In genomic region chr11:76768091-76769047, GRCh38 we compare ENCODE assay signal across 8 cellular contexts. TPM values are rescaled to one million over a fixed set of nuclear protein-coding genes. Genes with fewer than 3 reads are reported as not detected.
A peak's percentile ranks its signal among the peaks of the same experiment; 100 is the strongest.
DNase-seq lines count a peak whose midpoint lies in the region; ATAC-seq and TF ChIP-seq lines count a peak whose summit lies in the region.

No MANE protein-coding gene starts in this region.

- no peaks in the 10 kb centered on the region for H3K9me3 ChIP-seq in BLaER1 treated with 17β-estradiol and CSF1 and Interleukin-3, amounts not matched to agents 10 nM and 100 nM (replicated peaks in 1 of 11)
- H3K9me3 ChIP-seq in KOPT-K1 (ENCODE audit: insufficient read depth, low read length, poor library complexity, severe bottlenecking) = no peaks in the 10 kb centered on the region

- peak overlapping the region; percentile 39 to 78 (median 70); a peak in 20 of 22 replicates for H3K9ac ChIP-seq in BLaER1 treated with 17β-estradiol and CSF1 and Interleukin-3, amounts not matched to agents 10 nM and 100 nM

- H3K4me1 ChIP-seq in BLaER1 treated with 17β-estradiol and CSF1 and Interleukin-3, amounts not matched to agents 10 nM and 100 nM = peaks cover 62 to 98% (median 85%) of the 10 kb centered on the region in 10 experiments

- H3K4me2 ChIP-seq in BLaER1 treated with 17β-estradiol and CSF1 and Interleukin-3, amounts not matched to agents 10 nM and 100 nM = peak overlapping the region; percentile 76 to 99 (median 93)

- DNase-seq in SW480 (ENCODE audit: low spot score) (peak; percentile 52), fibroblast of pulmonary artery (ENCODE audit: low read depth) (peak; percentile 28), pulmonary artery endothelial cell (ENCODE audit: low read depth, low spot score) (peak; percentile 29), retina (no peak)
- no peak for DNase-seq in stimulated activated naive CD4-positive, alpha-beta T cell treated with Interleukin-2 at 50 U/mL for 16 hours (lab: John Stamatoyannopoulos, UW)

- H3K36me3 ChIP-seq in BLaER1 treated with 17β-estradiol and CSF1 and Interleukin-3, amounts not matched to agents 10 nM and 100 nM = no peaks in the 10 kb centered on the region
- H3K36me3 ChIP-seq in KOPT-K1 (ENCODE audit: insufficient read depth, low read length) = no peaks in the 10 kb centered on the region

- H3K27me3 ChIP-seq in BLaER1 treated with 17β-estradiol and CSF1 and Interleukin-3, amounts not matched to agents 10 nM and 100 nM = no peaks in the 10 kb centered on the region

- H3K27ac ChIP-seq in BLaER1 treated with 17β-estradiol and CSF1 and Interleukin-3, amounts not matched to agents 10 nM and 100 nM = peak overlapping the region in 10 of 11 experiments; percentile 18 to 91 (median 82); a peak in 20 of 22 replicates
- H3K27ac ChIP-seq in KOPT-K1 (ENCODE audit: low read depth, low read length, poor library complexity, severe bottlenecking) = peak overlapping the region; percentile 20

- ATAC-seq in HG03442 (IDR thresholded peaks at IDR 0.05; ENCODE audit: unreplicated experiment) = no peak

- no peaks in the 10 kb centered on the region; a peak in 1 of 22 replicates for H4K20me1 ChIP-seq in BLaER1 treated with 17β-estradiol and CSF1 and Interleukin-3, amounts not matched to agents 10 nM and 100 nM

- peak overlapping the region in 8 of 10 experiments; percentile 15 to 65 (median 46); a peak in 15 of 20 replicates for H3K4me3 ChIP-seq in BLaER1 treated with 17β-estradiol and CSF1 and Interleukin-3, amounts not matched to agents 10 nM and 100 nM
- H3K4me3 ChIP-seq in fibroblast of pulmonary artery (replicated peaks; ENCODE audit: low read depth, low read length) = no peak overlapping the region

- no peak for TF ChIP-seq CTCF in fibroblast of pulmonary artery (IDR thresholded peaks at IDR 0.05; ENCODE audit: low read length, missing control alignments)

RNA-seq across cellular contexts. Expression of gene TSKU, which starts 14.8 kb away (rescaled TPM):
- total RNA-seq in pulmonary artery endothelial cell = 3.1 and 5.0 TPM in 2 replicates

Comparison
In these comparisons a context has a peak if more than half of its experiments do, and no peak if none do; other contexts are left out.
1. DNase-seq: peak in SW480 (single experiment), fibroblast of pulmonary artery (single experiment) and pulmonary artery endothelial cell (single experiment); none in retina (single experiment) and stimulated activated naive CD4-positive, alpha-beta T cell treated with Interleukin-2 at 50 U/mL for 16 hours (single experiment).